In the genomic region with DNA sequence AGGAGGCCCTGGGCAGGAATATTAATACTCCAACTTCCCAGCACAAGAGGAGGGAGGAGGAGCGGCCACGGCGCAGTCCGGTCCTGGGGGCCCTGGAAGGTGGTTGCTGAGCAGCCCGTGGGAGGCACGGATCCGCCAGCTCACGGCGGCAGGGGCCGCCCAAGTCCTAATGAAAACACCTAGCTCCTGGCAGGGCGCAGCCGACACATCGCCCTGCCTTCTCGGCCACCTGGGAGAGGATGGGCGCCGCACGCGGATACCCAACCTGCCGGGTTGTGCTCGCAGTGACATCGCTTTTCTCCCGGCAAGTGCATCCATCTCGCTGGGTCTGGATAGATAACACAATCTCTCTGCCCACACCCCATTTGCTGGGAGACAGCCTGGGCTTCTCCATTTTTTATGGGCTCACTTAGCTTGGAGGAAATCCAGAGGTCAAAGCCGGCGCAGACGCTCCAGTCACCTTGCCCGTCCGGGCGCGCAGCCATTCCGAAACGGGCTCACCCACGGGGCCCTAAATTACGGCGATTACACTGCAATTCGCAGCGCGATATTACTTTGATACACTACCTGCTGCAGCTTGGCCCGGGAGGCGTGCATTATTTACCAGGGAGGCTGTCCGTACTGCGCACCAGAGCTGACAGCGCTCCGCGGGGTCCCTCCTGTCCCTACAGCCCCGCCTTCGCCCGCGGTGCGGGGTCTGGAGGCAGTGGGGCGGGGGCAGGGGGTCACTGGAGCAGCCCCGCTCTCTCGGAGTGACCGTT, we compare ENCODE assay signal across 9 cellular contexts. TPM values are rescaled to one million over a fixed set of nuclear protein-coding genes. Genes with fewer than 3 reads are reported as not detected.
DNase-seq lines count a peak whose midpoint lies in the region; ATAC-seq and TF ChIP-seq lines count a peak whose summit lies in the region.
"Had no signal": no experiment of that assay in that cellular context is flagged by ENCODE, and none has a peak within 500 bp of the region (broad histone marks: within the 10 kb centered on the region; RNA-seq: fewer than 3 reads in every experiment).

No MANE protein-coding gene starts in this region.

- peak; percentile 50 for DNase-seq in activated CD4-positive, alpha-beta T cell treated with anti-CD3 and anti-CD28 coated beads for 48 hours
- DNase-seq in activated CD4-positive, alpha-beta T cell treated with anti-CD3 and anti-CD28 coated beads, Interleukin-2, amount 50 U/mL, for 1 hour, result no peak
- DNase-seq in NCI-H2227 (lab: John Stamatoyannopoulos, UW; ENCODE audit: unreplicated experiment) (peak; percentile 76), epithelial cell of esophagus (ENCODE audit: low read depth) (peak; percentile 48), ovary (no peak), globus pallidus (ENCODE audit: low spot score) (no peak), cortex of kidney (lab: John Stamatoyannopoulos, UW) (no peak)
- DNase-seq: DND-41 had no signal

- no peaks in the 10 kb centered on the region for H3K27me3 ChIP-seq in ovary

- no peak for ATAC-seq in HG03039 (IDR thresholded peaks at IDR 0.05; ENCODE audit: unreplicated experiment)

- no peaks in the 10 kb centered on the region for H3K36me3 ChIP-seq in ovary

- no peaks in the 10 kb centered on the region for H3K9me3 ChIP-seq in ovary

- intact Hi-C loops in ovary (cut with DNase I), result no loop called here

- H3K27ac ChIP-seq in ovary, result no peak overlapping the region

- 0 to 2% (median 1%) methylated on average over 53 to 54 of the region's 54 CpGs for WGBS in ovary, 3 donors

- TF ChIP-seq POLR2A in ovary (IDR thresholded peaks at IDR 0.05), result no peak

- H3K4me1 ChIP-seq in ovary (ENCODE audit: insufficient read depth), result peaks cover 3% of the 10 kb centered on the region

- TF ChIP-seq CTCF in epithelial cell of esophagus (IDR thresholded peaks at IDR 0.05; ENCODE audit: insufficient read depth, low read depth, low read length, missing control alignments), result peak; percentile 29
- no peak for TF ChIP-seq CTCF in ovary (IDR thresholded peaks at IDR 0.05)

- H3K4me3 ChIP-seq in epithelial cell of esophagus (ENCODE audit: low read length), result no peak overlapping the region
- H3K4me3 ChIP-seq in ovary, result peak overlapping the region; percentile 3

- no peak for TF ChIP-seq EP300 in ovary (IDR thresholded peaks at IDR 0.05)

RNA-seq across cellular contexts. Expression of a gene that starts 36.2 kb away (rescaled TPM):
- 10 to 100 TPM in 1 of 7 donors, 1 to 10 TPM in 6; 4.4 to 21.9 (median 8.1) TPM for total RNA-seq in ovary
- polyA plus RNA-seq in ovary, result 10 to 100 TPM; 11.0 to 13.5 TPM

Comparison
In these comparisons a context has a peak if more than half of its experiments do, and no peak if none do; other contexts are left out.
1. DNase-seq: peak in activated CD4-positive, alpha-beta T cell treated with anti-CD3 and anti-CD28 coated beads for 48 hours (single experiment), NCI-H2227 (single experiment) and epithelial cell of esophagus (single experiment); none in activated CD4-positive, alpha-beta T cell treated with anti-CD3 and anti-CD28 coated beads, Interleukin-2, amount 50 U/mL, for 1 hour (single experiment), ovary (0 of 5), globus pallidus (single experiment) and cortex of kidney (single experiment).